ENCODE assay signal across 8 cellular contexts in the genomic region with DNA sequence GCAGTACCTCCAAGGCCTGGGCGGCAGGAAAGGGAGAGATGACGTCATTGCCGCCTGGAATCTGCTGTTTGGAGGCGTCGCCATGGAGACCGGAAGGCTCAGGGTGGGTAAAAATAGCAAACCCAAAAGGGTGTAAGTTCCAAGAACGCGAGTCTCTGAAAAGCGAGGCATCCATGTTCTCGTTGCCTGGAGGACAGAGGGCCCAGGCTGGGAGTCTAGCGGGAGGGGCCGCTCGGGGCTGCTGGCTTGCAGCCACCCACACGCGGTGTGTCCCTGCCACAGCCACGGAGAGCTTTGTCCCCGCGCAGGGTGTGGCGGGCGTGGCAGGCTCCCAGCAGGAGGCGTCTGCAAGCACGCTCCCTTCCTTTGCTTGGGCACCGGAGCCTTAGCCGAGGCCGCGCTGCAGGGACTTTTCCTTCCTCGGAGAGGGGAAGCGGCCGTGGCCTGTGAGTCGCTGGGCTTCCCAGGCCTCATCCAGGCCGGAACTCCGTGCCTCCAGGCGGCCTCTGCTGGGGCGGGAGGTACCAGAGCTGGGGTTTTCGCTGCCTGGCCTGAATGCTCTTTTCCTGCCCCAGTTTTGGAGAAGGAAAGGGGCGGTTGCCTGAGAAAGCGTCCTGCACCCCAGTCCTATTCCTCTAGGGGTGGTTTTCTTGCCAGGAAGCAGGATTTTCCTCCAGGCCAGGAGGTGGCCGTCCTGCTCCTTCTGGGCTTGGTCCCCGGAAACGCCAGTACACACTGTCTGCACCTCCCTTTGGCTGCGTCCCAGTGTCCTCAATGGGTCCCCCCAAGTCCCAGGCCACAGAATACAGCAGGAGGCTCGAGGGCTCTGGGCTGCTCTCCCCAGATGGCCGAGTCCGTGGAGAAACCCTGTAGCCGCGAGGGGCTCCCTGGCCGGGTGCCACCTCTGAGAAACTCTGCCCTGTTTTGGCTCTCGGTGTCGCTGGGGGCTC. TPM values are rescaled to one million over a fixed set of nuclear protein-coding genes. Genes with fewer than 3 reads are reported as not detected.
A peak's percentile ranks its signal among the peaks of the same experiment; 100 is the strongest.
DNase-seq lines count a peak whose midpoint lies in the region; ATAC-seq, FAIRE-seq and TF ChIP-seq lines count a peak whose summit lies in the region.

No MANE protein-coding gene starts in this region.

- peak overlapping the region; percentile 95 for H2AFZ ChIP-seq in trophoblast cell (ENCODE audit: insufficient read depth, low read length, poor library complexity)

- peak overlapping the region; percentile 93 for H3K14ac ChIP-seq in trophoblast cell (ENCODE audit: low read length)

- H3K4me3 ChIP-seq in brain microvascular endothelial cell (ENCODE audit: low read depth, low read length) (peak overlapping the region; percentile 42), right cardiac atrium (ENCODE audit: low read length) (no peak overlapping the region), trophoblast cell (ENCODE audit: low read depth, low read length) (no peak overlapping the region)

- H4K91ac ChIP-seq in trophoblast cell (ENCODE audit: low read depth, low read length): peak overlapping the region; percentile 97

- H3K79me2 ChIP-seq in trophoblast cell (ENCODE audit: control insufficient read depth, insufficient read depth, low read length, poor library complexity): peaks cover 12% of the 10 kb centered on the region

- intact Hi-C loops in right cardiac atrium (cut with DNase I): loop anchor here in 1 of 4 donors (2.0 kb wide), 1 partner anchor 16 kb away; the partner anchor contains the start of gene SKI

- peak overlapping the region; percentile 61 for H3K4me2 ChIP-seq in trophoblast cell (ENCODE audit: low read length)

- H3K27ac ChIP-seq in brain microvascular endothelial cell (peak overlapping the region; percentile 98), right cardiac atrium (ENCODE audit: low read length) (peak overlapping the region; percentile 94), trophoblast cell (ENCODE audit: low read depth, low read length) (peak overlapping the region; percentile 96)

- H3K36me3 ChIP-seq in brain microvascular endothelial cell (replicated peaks): no peaks in the 10 kb centered on the region
- no peaks in the 10 kb centered on the region for H3K36me3 ChIP-seq in trophoblast cell (ENCODE audit: control insufficient read depth in 1 of 2, insufficient read depth in 2 of 2, low read length in 2 of 2)

- in situ Hi-C loops in brain microvascular endothelial cell (cut with HindIII; ENCODE audit: low pct_ligation_motif_present, low sequenced_read_pairs): loop anchor here (25.0 kb wide), 1 partner anchor 99 kb away; no protein-coding TSS in a partner anchor

- H2BK120ac ChIP-seq in trophoblast cell (ENCODE audit: insufficient read depth, low read length, poor library complexity): peak overlapping the region; percentile 95

- H3K79me1 ChIP-seq in trophoblast cell (ENCODE audit: low read length): peaks cover 16% of the 10 kb centered on the region

- DNase-seq in AG08395 (ENCODE audit: low spot score) (peak; percentile 93), H54 (ENCODE audit: insufficient read length, low spot score) (peak; percentile 87), SK-N-DZ (ENCODE audit: low spot score) (peak; percentile 78), brain microvascular endothelial cell (peak; percentile 97), right cardiac atrium (peak; percentile 96 to 98 (median 97)), trophoblast cell (peak; percentile 87 to 95), NCI-H2107 (lab: John Stamatoyannopoulos, UW) (no peak)

- no peak; the same call in 1 of the 2 replicates for TF ChIP-seq POLR2A in H54 (IDR thresholded peaks at IDR 0.05; ENCODE audit: low read depth, low read length)

- peak overlapping the region; percentile 91 for H2AK5ac ChIP-seq in trophoblast cell (ENCODE audit: low read length)

- TF ChIP-seq CTCF in brain microvascular endothelial cell (IDR thresholded peaks at IDR 0.05; ENCODE audit: low read depth, low read length, missing control alignments): peak; percentile 50

- peak overlapping the region; percentile 73 for H3K4ac ChIP-seq in trophoblast cell (ENCODE audit: low read depth, low read length)

- ATAC-seq in right cardiac atrium (peak; percentile 69 to 79), HG03442 (IDR thresholded peaks at IDR 0.05; ENCODE audit: unreplicated experiment) (no peak)

- H3K9ac ChIP-seq in trophoblast cell (ENCODE audit: low read length): peak overlapping the region; percentile 11

- peak overlapping the region; percentile 94 for H2BK5ac ChIP-seq in trophoblast cell (ENCODE audit: low read depth, low read length, poor library complexity)

- H3K4me1 ChIP-seq in right cardiac atrium (ENCODE audit: control insufficient read depth, insufficient read depth, low read length): peaks cover 21% of the 10 kb centered on the region
- H3K4me1 ChIP-seq in trophoblast cell (ENCODE audit: control insufficient read depth in 1 of 2, insufficient read depth in 2 of 2, low read length in 2 of 2): peaks cover 23 to 24% of the 10 kb centered on the region in 2 experiments

- WGBS in right cardiac atrium: 7% methylated on average over 49 of the region's 49 CpGs
- no CpG with 5 or more reads among the region's 49 CpGs for WGBS in trophoblast cell (ENCODE audit: extremely low coverage, insufficient coverage, insufficient read length)

- peak overlapping the region; percentile 84 for H4K12ac ChIP-seq in trophoblast cell (ENCODE audit: low read depth, low read length)

- peak overlapping the region; percentile 89 for H3K18ac ChIP-seq in trophoblast cell (ENCODE audit: low read length)

- no peak for FAIRE-seq in H54 (lab: Jason Lieb, UNC)

- H2BK12ac ChIP-seq in trophoblast cell (ENCODE audit: low read length): peak overlapping the region; percentile 47

- no peak overlapping the region for H3K23ac ChIP-seq in trophoblast cell (ENCODE audit: low read length)

- H3K9me3 ChIP-seq in right cardiac atrium (ENCODE audit: control insufficient read depth, low read length): no peaks in the 10 kb centered on the region
- H3K9me3 ChIP-seq in trophoblast cell (ENCODE audit: insufficient read depth, low read depth, low read length): no peaks in the 10 kb centered on the region

- no peaks in the 10 kb centered on the region for H3K27me3 ChIP-seq in brain microvascular endothelial cell (replicated peaks)
- no peaks in the 10 kb centered on the region for H3K27me3 ChIP-seq in right cardiac atrium (ENCODE audit: control insufficient read depth, insufficient read depth)
- no peaks in the 10 kb centered on the region for H3K27me3 ChIP-seq in trophoblast cell (ENCODE audit: insufficient read depth, low read length)

- H4K8ac ChIP-seq in trophoblast cell (ENCODE audit: low read depth, low read length): peak overlapping the region; percentile 97

RNA-seq across cellular contexts. Expression of gene SKI, which starts 15.3 kb away (rescaled TPM):
- 2.4 and 3.1 TPM in 2 replicates for polyA plus RNA-seq in SK-N-DZ (2014; cell fraction: cytosol; rRNA removed)
- polyA plus RNA-seq in SK-N-DZ (2014; cell fraction: nucleus; rRNA removed): 1.2 and 7.3 TPM in 2 replicates
- 10 to 100 TPM; 56.7 to 83.1 (median 68.9) TPM for total RNA-seq in right cardiac atrium
- polyA plus RNA-seq in right cardiac atrium: 35.6 TPM
- polyA plus RNA-seq in trophoblast cell (2013): 73.3 and 73.7 TPM in 2 replicates

RNA-seq across cellular contexts. Expression of gene FAAP20, which starts 18.2 kb away (rescaled TPM):
- 31.2 and 35.3 TPM in 2 replicates for polyA plus RNA-seq in SK-N-DZ (2014; cell fraction: cytosol; rRNA removed)
- polyA plus RNA-seq in SK-N-DZ (2014; cell fraction: nucleus; rRNA removed): 35.9 and 59.0 TPM in 2 replicates
- 10 to 100 TPM; 35.5 to 49.3 (median 37.2) TPM for total RNA-seq in right cardiac atrium
- polyA plus RNA-seq in right cardiac atrium: 56.3 TPM
- polyA plus RNA-seq in trophoblast cell (2013): 85.8 and 86.1 TPM in 2 replicates
